ENCODE assay signal across 9 cellular contexts in the genomic region with DNA sequence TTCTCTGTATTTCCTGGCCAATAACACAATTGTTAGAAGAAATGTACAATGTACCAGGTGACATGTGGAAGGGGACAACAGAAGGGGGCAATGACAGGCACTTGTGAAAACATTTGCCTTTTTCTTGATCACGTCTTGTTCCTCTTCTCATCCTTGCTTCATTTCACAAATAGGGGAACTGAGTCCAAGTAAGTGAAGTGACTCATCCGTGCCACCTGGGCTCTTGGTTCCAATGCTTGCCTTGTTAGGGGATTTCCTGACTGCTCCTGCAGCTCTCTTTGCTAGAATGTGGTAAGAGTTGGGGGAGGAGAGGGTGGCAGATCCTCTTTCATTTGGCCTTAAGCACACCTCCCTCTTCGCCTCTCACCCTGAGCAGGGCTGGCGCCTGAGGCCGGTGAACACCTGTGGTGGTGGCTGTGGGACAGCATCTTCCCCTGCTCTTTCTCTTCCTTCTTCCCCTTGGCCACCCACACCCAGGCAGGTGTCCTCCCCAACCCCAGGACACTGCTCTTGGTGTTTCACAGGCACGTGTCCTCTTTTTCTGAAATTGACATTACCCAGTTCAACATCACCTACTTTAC. TPM values are rescaled to one million over a fixed set of nuclear protein-coding genes. Genes with fewer than 3 reads are reported as not detected.
DNase-seq lines count a peak whose midpoint lies in the region; ATAC-seq lines count a peak whose summit lies in the region.
"Had no signal": no experiment of that assay in that cellular context is flagged by ENCODE, and none has a peak within 500 bp of the region (broad histone marks: within the 10 kb centered on the region; RNA-seq: fewer than 3 reads in every experiment).

No MANE protein-coding gene starts in this region.

- DNase-seq in SKM-1 (lab: John Stamatoyannopoulos, UW; ENCODE audit: unreplicated experiment) (peak; percentile 100), D341Med (ENCODE audit: low spot score) (no peak), G401 (ENCODE audit: low spot score) (no peak), iPS-NIHi7 (ENCODE audit: extremely low spot score) (no peak)
- DNase-seq in central memory CD8-positive, alpha-beta T cell (ENCODE audit: low spot score in 2 of 2), result peak in 1 of 2 donors; percentile 11
- peak; percentile 12 to 46 for DNase-seq in stimulated activated CD8-positive, alpha-beta memory T cell treated with anti-CD3 and anti-CD28 coated beads, Interleukin-7, amount 100 ng/mL, for 4 hours (ENCODE audit: low read depth in 2 of 2)

- no peaks in the 10 kb centered on the region for H3K9me3 Mint-ChIP-seq in central memory CD8-positive, alpha-beta T cell

- in situ Hi-C loops in G401 (cut with HindIII; ENCODE audit: low sequenced_read_pairs), result no loop called here

- peak; percentile 82 for ATAC-seq in GM19043 (IDR thresholded peaks at IDR 0.05; ENCODE audit: low read depth, unreplicated experiment)
- peak; percentile 88 for ATAC-seq in HG03066 (IDR thresholded peaks at IDR 0.05; ENCODE audit: low read depth, unreplicated experiment)
- peak; percentile 78 for ATAC-seq in central memory CD8-positive, alpha-beta T cell (replicated peaks; ENCODE audit: extremely low read depth, poor library complexity, severe bottlenecking)

- H3K4me3 Mint-ChIP-seq in central memory CD8-positive, alpha-beta T cell, result no peak overlapping the region

- peaks cover 6% of the 10 kb centered on the region for H3K4me1 Mint-ChIP-seq in central memory CD8-positive, alpha-beta T cell

- peaks cover 2% of the 10 kb centered on the region for H3K36me3 Mint-ChIP-seq in central memory CD8-positive, alpha-beta T cell (ENCODE audit: insufficient read depth)

- peak overlapping the region; percentile 35 for H3K27ac Mint-ChIP-seq in central memory CD8-positive, alpha-beta T cell (ENCODE audit: low read depth)

- H3K27me3 Mint-ChIP-seq in central memory CD8-positive, alpha-beta T cell, result peaks cover 17% of the 10 kb centered on the region

RNA-seq across cellular contexts. Expression of gene RHEX, which starts 2.2 kb away (rescaled TPM):
- not detected in 2 replicates for total RNA-seq in G401 (2014; rRNA removed; shearing (Covaris generic))
- total RNA-seq: lung microvascular endothelial cell had no signal

RNA-seq across cellular contexts. Expression of gene CTSE, which starts 27.1 kb away (rescaled TPM):
- total RNA-seq in G401 (2014; rRNA removed; shearing (Covaris generic)), result not detected in 2 replicates
- total RNA-seq: lung microvascular endothelial cell had no signal

RNA-seq across cellular contexts. Expression of gene RAB7B, which starts 47.5 kb away (rescaled TPM):
- total RNA-seq in G401 (2014; rRNA removed; shearing (Covaris generic)), result 0.85 TPM in 1 of 2 replicates, not detected in the other
- total RNA-seq: lung microvascular endothelial cell had no signal

Comparison
In these comparisons a context has a peak if more than half of its experiments do, and no peak if none do; other contexts are left out.
1. DNase-seq: peak in SKM-1 (single experiment) and stimulated activated CD8-positive, alpha-beta memory T cell treated with anti-CD3 and anti-CD28 coated beads, Interleukin-7, amount 100 ng/mL, for 4 hours (2 of 2); none in D341Med (single experiment), G401 (single experiment) and iPS-NIHi7 (single experiment).
2. Peak in every context shown above with its lines, with median percentiles within 50 percentile points of each other: ATAC-seq.